8 cellular contexts compared by ENCODE assay signal in genomic region chr4:107824367-107825071, GRCh38. TPM values are rescaled to one million over a fixed set of nuclear protein-coding genes. Genes with fewer than 3 reads are reported as not detected.
DNase-seq lines count a peak whose midpoint lies in the region; ATAC-seq and TF ChIP-seq lines count a peak whose summit lies in the region.

Gene SGMS2 (plus strand): TSS chr4:107824932. CDS start chr4:107895554, 70,622 bp downstream.

- POLR2A ChIA-PET in activated naive CD8-positive, alpha-beta T cell treated with anti-CD3 and anti-CD28 coated beads, Interleukin-2, amount 10 ng/mL, durations not matched to agents 7 days and 5 days (lab: Charles Lee): no interaction called here

- intact Hi-C loops in Right ventricle myocardium inferior (cut with DNase I) (loop anchor here (2.0 to 5.0 kb wide), 3 partner anchors 38 to 88 kb away; no protein-coding TSS in a partner anchor), tibial artery (cut with DNase I; ENCODE audit: low total_unique reads) (loop anchor here (5.0 to 10.0 kb wide), 2 partner anchors 102 to 110 kb away; partner anchors contain the start of genes CYP2U1 and PAPSS1)

- H3K36me3 ChIP-seq in Peyer's patch (no peaks in the 10 kb centered on the region), tibial artery (no peaks in the 10 kb centered on the region)

- H3K4me3 ChIP-seq in Peyer's patch (peak within 1 kb of the TSS; percentile 41 to 92 (median 70)), tibial artery (peak within 1 kb of the TSS; percentile 87 to 92)

- H3K9me3 ChIP-seq in Peyer's patch (no peaks in the 10 kb centered on the region), tibial artery (no peaks in the 10 kb centered on the region)

- ATAC-seq in GM18909 (IDR thresholded peaks at IDR 0.05; ENCODE audit: poor library complexity, unreplicated experiment) (peak; percentile 82), HG03159 (IDR thresholded peaks at IDR 0.05; ENCODE audit: unreplicated experiment) (peak; percentile 62), Right ventricle myocardium inferior (peak; percentile 95)
- ATAC-seq in activated naive CD8-positive, alpha-beta T cell treated with anti-CD3 and anti-CD28 coated beads, Interleukin-2, amount 10 ng/mL, durations not matched to agents 7 days and 5 days (ENCODE audit: low read depth): peak; percentile 79

- H3K27me3 ChIP-seq in Peyer's patch: no peaks in the 10 kb centered on the region
- H3K27me3 ChIP-seq in tibial artery: no peaks in the 10 kb centered on the region

- peak; percentile 89 to 90 for TF ChIP-seq POLR2A in Peyer's patch (IDR thresholded peaks at IDR 0.05)

- H3K4me1 Mint-ChIP-seq in activated naive CD8-positive, alpha-beta T cell treated with anti-CD3 and anti-CD28 coated beads, Interleukin-2, amount 10 ng/mL, durations not matched to agents 7 days and 5 days: peaks cover 5% of the 10 kb centered on the region

- no peaks in the 10 kb centered on the region for H3K36me3 Mint-ChIP-seq in activated naive CD8-positive, alpha-beta T cell treated with anti-CD3 and anti-CD28 coated beads, Interleukin-2, amount 10 ng/mL, durations not matched to agents 7 days and 5 days

- TF ChIP-seq CTCF in Peyer's patch (IDR thresholded peaks at IDR 0.05) (peak in 1 of 6 experiments; percentile 29), tibial artery (IDR thresholded peaks at IDR 0.05) (no peak)

- H3K27me3 Mint-ChIP-seq in activated naive CD8-positive, alpha-beta T cell treated with anti-CD3 and anti-CD28 coated beads, Interleukin-2, amount 10 ng/mL, durations not matched to agents 7 days and 5 days: peaks cover 67% of the 10 kb centered on the region

- H3K9me3 Mint-ChIP-seq in activated naive CD8-positive, alpha-beta T cell treated with anti-CD3 and anti-CD28 coated beads, Interleukin-2, amount 10 ng/mL, durations not matched to agents 7 days and 5 days: no peaks in the 10 kb centered on the region

- peak within 1 kb of the TSS; percentile 42 to 99 (median 92) for H3K27ac ChIP-seq in Peyer's patch
- peak within 1 kb of the TSS; percentile 90 to 94 for H3K27ac ChIP-seq in tibial artery

- no peak within 1 kb of the TSS for H3K27ac Mint-ChIP-seq in activated naive CD8-positive, alpha-beta T cell treated with anti-CD3 and anti-CD28 coated beads, Interleukin-2, amount 10 ng/mL, durations not matched to agents 7 days and 5 days

- peak within 1 kb of the TSS; percentile 84 for H3K4me3 Mint-ChIP-seq in activated naive CD8-positive, alpha-beta T cell treated with anti-CD3 and anti-CD28 coated beads, Interleukin-2, amount 10 ng/mL, durations not matched to agents 7 days and 5 days

- DNase-seq in AG20443 (ENCODE audit: low spot score) (peak; percentile 95), Peyer's patch (peak; percentile 24 to 93 (median 91)), Right ventricle myocardium inferior (ENCODE audit: missing footprints) (peak; percentile 93), occipital lobe (lab: John Stamatoyannopoulos, UW) (peak; percentile 80), tibial artery (peak; percentile 91 to 95)
- peak; percentile 49 for DNase-seq in activated naive CD8-positive, alpha-beta T cell treated with anti-CD3 and anti-CD28 coated beads, Interleukin-2, amount 10 ng/mL, durations not matched to agents 7 days and 5 days

- no peaks in the 10 kb centered on the region for H3K4me1 ChIP-seq in Peyer's patch
- peaks cover 0 to 30% (median 18%) of the 10 kb centered on the region in 4 donors for H3K4me1 ChIP-seq in tibial artery

RNA-seq across cellular contexts. Expression of gene SGMS2, which starts in this region (rescaled TPM):
- total RNA-seq in Peyer's patch (100 to 1,000 TPM in 3 of 4 donors, 10 to 100 TPM in 1; 40.4 to 350 (median 254) TPM), Right ventricle myocardium inferior (23.2 TPM), occipital lobe (0.94 TPM)
- not detected for total RNA-seq in activated naive CD8-positive, alpha-beta T cell treated with anti-CD3 and anti-CD28 coated beads, Interleukin-2, amount 10 ng/mL, durations not matched to agents 7 days and 5 days

Comparison
In these comparisons a context has a peak if more than half of its experiments do, and no peak if none do; other contexts are left out.
1. Peak in every context shown above with its lines: DNase-seq, ATAC-seq, H3K4me3 ChIP-seq and H3K27ac ChIP-seq.
2. RNA of gene SGMS2 (total RNA-seq): 40.4 to 350 TPM in Peyer's patch and 23.2 TPM in Right ventricle myocardium inferior (single experiment); 0.94 TPM in occipital lobe (single experiment) and not detected in activated naive CD8-positive, alpha-beta T cell treated with anti-CD3 and anti-CD28 coated beads, Interleukin-2, amount 10 ng/mL, durations not matched to agents 7 days and 5 days; every median in the first group is over 10 times any median in the second.
3. Peak in DNase-seq and ATAC-seq in activated naive CD8-positive, alpha-beta T cell treated with anti-CD3 and anti-CD28 coated beads, Interleukin-2, amount 10 ng/mL, durations not matched to agents 7 days and 5 days; RNA of the gene not detected or under 1 TPM.
4. Peak in DNase-seq in occipital lobe; RNA of the gene not detected or under 1 TPM.